ENCODE assay signal across 8 cellular contexts in the genomic region with DNA sequence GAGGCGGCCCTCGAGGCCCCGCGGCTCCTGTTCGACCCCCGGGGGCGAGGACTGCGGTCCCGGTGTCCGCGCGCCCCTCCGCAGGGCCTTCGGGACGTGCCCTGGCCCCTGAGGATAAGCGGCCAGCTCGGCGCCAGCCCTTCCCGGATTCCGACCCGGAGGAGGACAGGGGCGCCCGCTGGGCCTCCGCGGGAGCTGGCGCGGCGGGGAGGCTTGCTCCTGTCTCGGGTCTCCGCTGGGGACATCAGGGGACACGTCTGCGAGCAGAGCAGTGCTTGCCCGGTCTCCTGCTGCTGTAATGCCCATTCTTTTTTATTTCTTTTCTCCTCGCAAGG. TPM values are rescaled to one million over a fixed set of nuclear protein-coding genes. Genes with fewer than 3 reads are reported as not detected.
A peak's percentile ranks its signal among the peaks of the same experiment; 100 is the strongest.
DNase-seq lines count a peak whose midpoint lies in the region; ATAC-seq, FAIRE-seq and TF ChIP-seq lines count a peak whose summit lies in the region.

No MANE protein-coding gene starts in this region.

- H3K36me3 ChIP-seq in endothelial cell of umbilical vein (ENCODE audit: control insufficient read depth in 2 of 2, extremely low read depth in 1 of 2, insufficient read depth in 2 of 2, low read length in 2 of 2) = no peaks in the 10 kb centered on the region
- H3K36me3 ChIP-seq in subcutaneous abdominal adipose tissue (ENCODE audit: control insufficient read depth in 5 of 5, insufficient read depth in 5 of 5, low read length in 5 of 5) = no peaks in the 10 kb centered on the region

- CTCF ChIA-PET in endothelial cell of umbilical vein (lab: Charles Lee) = interaction anchor here (0.7 to 2.6 kb wide), 6 partner anchors 9 to 224 kb away, joined by 3 to 14 read pairs (median 4); no protein-coding TSS in a partner anchor

- ATAC-seq in GM21723 (IDR thresholded peaks at IDR 0.05; ENCODE audit: unreplicated experiment) = peak; percentile 29

- H3K9ac ChIP-seq in endothelial cell of umbilical vein (replicated peaks; ENCODE audit: extremely low read depth, insufficient read depth, low read length) = peak overlapping the region; percentile 87
- peak overlapping the region in 4 of 5 donors; percentile 63 to 76 (median 72) for H3K9ac ChIP-seq in subcutaneous abdominal adipose tissue (ENCODE audit: low read length in 5 of 5)

- no peaks in the 10 kb centered on the region for H3K79me2 ChIP-seq in endothelial cell of umbilical vein (ENCODE audit: control insufficient read depth, insufficient read depth, low read length)

- H3K4me2 ChIP-seq in endothelial cell of umbilical vein (ENCODE audit: insufficient read depth, low read length) = peak overlapping the region; percentile 92

- BruUV-seq in endothelial cell of umbilical vein (replicated peaks; lab: Mats Ljungman, UMichigan) = no TSS peak

- H3K4me1 ChIP-seq in endothelial cell of umbilical vein (ENCODE audit: control insufficient read depth, extremely low read depth, insufficient read depth, low read length) = peaks cover 15% of the 10 kb centered on the region
- peaks cover 4 to 18% (median 14%) of the 10 kb centered on the region in 5 donors for H3K4me1 ChIP-seq in subcutaneous abdominal adipose tissue (ENCODE audit: control insufficient read depth in 5 of 5, insufficient read depth in 5 of 5, low read length in 5 of 5)

- dilution Hi-C loops in endothelial cell of umbilical vein (cut with MboI; ENCODE audit: extremely low pct_ligation_motif_present, low sequenced_read_pairs) = no loop called here

- H3K9me1 ChIP-seq in endothelial cell of umbilical vein (replicated peaks; ENCODE audit: control insufficient read depth, extremely low read depth, insufficient read depth, low read length) = no peaks in the 10 kb centered on the region

- DNase-seq in EH (ENCODE audit: low read depth) = peak; percentile 51
- peak; percentile 11 for DNase-seq in Jurkat, Clone E6-1 (ENCODE audit: low read depth, low spot score)
- DNase-seq in activated CD4-positive, alpha-beta T cell treated with anti-CD3 and anti-CD28 coated beads for 4 hours = peak; percentile 25 to 44
- DNase-seq in endothelial cell of umbilical vein (ENCODE audit: low read depth, low spot score) = peak; percentile 55
- peak; percentile 58 for DNase-seq in myocyte (ENCODE audit: low read depth)
- no peak for DNase-seq in NCI-H446 treated with DMSO at 0.1 percent for 48 hours (lab: John Stamatoyannopoulos, UW)

- peak; percentile 74 for FAIRE-seq in endothelial cell of umbilical vein (lab: Jason Lieb, UNC)

- no peak for TF ChIP-seq POLR2A in endothelial cell of umbilical vein (IDR thresholded peaks at IDR 0.05; ENCODE audit: low read depth, low read length)

- peak in 1 of 2 donors; percentile 13 for TF ChIP-seq CTCF in endothelial cell of umbilical vein (IDR thresholded peaks at IDR 0.05; ENCODE audit: extremely low read depth in 1 of 2, insufficient read depth in 1 of 2, low read depth in 1 of 2, low read length in 2 of 2)

- peak overlapping the region; percentile 93 for H2AFZ ChIP-seq in endothelial cell of umbilical vein (ENCODE audit: low read depth, low read length)

- H4K20me1 ChIP-seq in endothelial cell of umbilical vein (replicated peaks; ENCODE audit: control insufficient read depth, extremely low read depth, insufficient read depth, low read length) = peaks cover 2% of the 10 kb centered on the region

- intact Hi-C loops in endothelial cell of umbilical vein (cut with micrococcal nuclease) = no loop called here

- H3K27me3 ChIP-seq in endothelial cell of umbilical vein (ENCODE audit: control insufficient read depth in 2 of 2, insufficient read depth in 2 of 2, low read length in 2 of 2) = no peaks in the 10 kb centered on the region
- H3K27me3 ChIP-seq in subcutaneous abdominal adipose tissue (ENCODE audit: control insufficient read depth in 5 of 5, insufficient read depth in 4 of 5, low read length in 5 of 5) = no peaks in the 10 kb centered on the region

- H3K9me3 ChIP-seq in endothelial cell of umbilical vein (replicated peaks; ENCODE audit: control insufficient read depth, insufficient read depth, low read length) (no peaks in the 10 kb centered on the region), subcutaneous abdominal adipose tissue (ENCODE audit: control insufficient read depth in 5 of 5, low read length in 5 of 5) (no peaks in the 10 kb centered on the region)

- peak overlapping the region; percentile 68 for H3K4me3 ChIP-seq in Jurkat, Clone E6-1 (ENCODE audit: low read length)
- peak overlapping the region; percentile 66 to 87 (median 83) for H3K4me3 ChIP-seq in endothelial cell of umbilical vein (replicated peaks in 1 of 3; ENCODE audit: insufficient read depth in 1 of 3, low read depth in 1 of 3, low read length in 3 of 3)
- peak overlapping the region; percentile 52 to 77 (median 71) for H3K4me3 ChIP-seq in subcutaneous abdominal adipose tissue (ENCODE audit: low read depth in 1 of 5, low read length in 5 of 5)

- H3K27ac ChIP-seq in endothelial cell of umbilical vein (ENCODE audit: insufficient read depth, low read depth, low read length) = peak overlapping the region; percentile 83
- H3K27ac ChIP-seq in subcutaneous abdominal adipose tissue (ENCODE audit: low read depth, low read length) = peak overlapping the region; percentile 73

- POLR2A ChIA-PET in endothelial cell of umbilical vein (lab: Charles Lee) = interaction anchor here (0.7 kb wide), 1 partner anchor 48 kb away, joined by 3 read pairs; no protein-coding TSS in a partner anchor

TF ChIP-seq in endothelial cell of umbilical vein, 7 proteins besides CTCF, POLR2A, EP300 and RAD21:
- TF ChIP-seq MYC (IDR thresholded peaks at IDR 0.05; ENCODE audit: low read depth, low read length) = no peak
- no peak for TF ChIP-seq POLR2AphosphoS5 (IDR thresholded peaks at IDR 0.05; ENCODE audit: insufficient read depth, low read depth, low read length)
- no peak for TF ChIP-seq GATA2 (IDR thresholded peaks at IDR 0.05; ENCODE audit: insufficient read depth, insufficient read length, low read depth, low read length)
- TF ChIP-seq JUN (IDR thresholded peaks at IDR 0.05; ENCODE audit: borderline replicate concordance, insufficient read depth, insufficient read length, low read depth) = no peak
- TF ChIP-seq EZH2 (IDR thresholded peaks at IDR 0.05; ENCODE audit: borderline replicate concordance, low read depth, low read length, severe bottlenecking) = no peak
- no peak for TF ChIP-seq MAX (IDR thresholded peaks at IDR 0.05; ENCODE audit: insufficient read depth, insufficient read length)
- TF ChIP-seq FOS (IDR thresholded peaks at IDR 0.05; ENCODE audit: borderline replicate concordance, insufficient read depth, low read length) = no peak

RNA-seq across cellular contexts. Expression of gene B3GLCT, which starts 0.8 kb away (rescaled TPM):
- 5.4 TPM for polyA plus RNA-seq in Jurkat, Clone E6-1 (2012; ENCODE audit: insufficient read depth, insufficient read length)
- total RNA-seq in endothelial cell of umbilical vein (13.9 and 14.6 TPM in 2 replicates), myocyte (4.2 and 5.0 TPM in 2 replicates)
- 4.5 and 5.2 TPM in 2 replicates for polyA plus RNA-seq in endothelial cell of umbilical vein
- 5.3 and 5.4 TPM in 2 replicates for polyA plus RNA-seq in endothelial cell of umbilical vein (2011; cell fraction: cytosol; rRNA removed)
- polyA plus RNA-seq in endothelial cell of umbilical vein (2011; cell fraction: nucleus; rRNA removed) = 5.7 and 6.1 TPM in 2 replicates
- polyA plus RNA-seq in endothelial cell of umbilical vein (2012) = 8.0 and 9.7 TPM in 2 replicates
- polyA minus RNA-seq in endothelial cell of umbilical vein = 10.3 and 14.4 TPM in 2 replicates
- polyA minus RNA-seq in endothelial cell of umbilical vein (2011; cell fraction: cytosol; rRNA and poly(A)+ RNA removed) = 3.3 TPM
- 5.8 TPM in 2 replicates for polyA minus RNA-seq in endothelial cell of umbilical vein (2011; cell fraction: nucleus; rRNA and poly(A)+ RNA removed)
- 4.2 TPM for polyA plus RNA-seq in myocyte (2012)

RNA-seq across cellular contexts. Expression of gene HSPH1, which starts 38.9 kb away (rescaled TPM):
- 136 TPM for polyA plus RNA-seq in Jurkat, Clone E6-1 (2012; ENCODE audit: insufficient read depth, insufficient read length)
- total RNA-seq in endothelial cell of umbilical vein (98.1 and 124 TPM in 2 replicates), myocyte (68.7 and 78.2 TPM in 2 replicates)
- polyA plus RNA-seq in endothelial cell of umbilical vein = 10.9 and 15.8 TPM in 2 replicates
- polyA plus RNA-seq in endothelial cell of umbilical vein (2011; cell fraction: cytosol; rRNA removed) = 32.8 and 33.1 TPM in 2 replicates
- 48.3 and 64.0 TPM in 2 replicates for polyA plus RNA-seq in endothelial cell of umbilical vein (2011; cell fraction: nucleus; rRNA removed)
- 112 and 183 TPM in 2 replicates for polyA plus RNA-seq in endothelial cell of umbilical vein (2012)
- polyA minus RNA-seq in endothelial cell of umbilical vein = 15.7 and 18.2 TPM in 2 replicates
- polyA minus RNA-seq in endothelial cell of umbilical vein (2011; cell fraction: cytosol; rRNA and poly(A)+ RNA removed) = 33.0 TPM
- 21.7 and 29.5 TPM in 2 replicates for polyA minus RNA-seq in endothelial cell of umbilical vein (2011; cell fraction: nucleus; rRNA and poly(A)+ RNA removed)
- 42.4 TPM for polyA plus RNA-seq in myocyte (2012)
